Comparison of ENCODE assay signal across 1 cellular context in the genomic region with DNA sequence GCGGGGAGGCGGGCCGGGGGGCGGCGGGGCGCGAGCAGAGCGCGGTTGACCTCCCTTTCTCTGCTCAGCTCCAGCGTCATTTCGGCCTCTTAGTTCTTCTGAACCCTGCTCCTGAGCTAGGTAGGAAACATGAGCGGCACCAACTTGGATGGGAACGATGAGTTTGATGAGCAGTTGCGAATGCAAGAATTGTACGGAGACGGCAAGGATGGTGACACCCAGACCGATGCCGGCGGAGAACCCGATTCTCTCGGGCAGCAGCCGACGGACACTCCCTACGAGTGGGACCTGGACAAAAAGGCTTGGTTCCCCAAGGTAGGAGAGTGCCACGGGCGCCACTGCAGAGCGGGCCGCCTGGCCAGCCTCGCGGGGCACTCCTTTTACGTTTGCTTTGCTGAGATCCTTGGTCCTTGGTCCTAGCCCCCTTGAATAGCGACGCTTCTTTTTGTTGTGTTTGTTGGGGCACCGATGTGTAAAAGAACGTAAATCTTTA.
TF ChIP-seq lines count a peak whose summit lies in the region.

Gene HTATSF1 (plus strand): TSS at position 37 of the 493 bp plus-strand sequence. CDS start 93 bp downstream, at position 130.

TF ChIP-seq in HepG2, 621 proteins besides CTCF, POLR2A, EP300 and RAD21 (continued from another document):
- TF ChIP-seq FOXO4 (CRISPR knock-in tag; conservative IDR thresholded peaks at IDR 0.05) (no peak), KMT2A (CRISPR knock-in tag; IDR thresholded peaks at IDR 0.05) (0 out of 2 replicates have a peak, but pooled peaks have one; percentile 30), ZBTB14 (CRISPR knock-in tag; IDR thresholded peaks at IDR 0.05) (no peak), ZUFSP (CRISPR knock-in tag; IDR thresholded peaks at IDR 0.05; ENCODE audit: borderline replicate concordance) (no peak), HOXD1 (CRISPR knock-in tag; IDR thresholded peaks at IDR 0.05) (no peak), ZFP62 (CRISPR knock-in tag; IDR thresholded peaks at IDR 0.05) (no peak), TCF12 (IDR thresholded peaks at IDR 0.05) (no peak), TCF12 (CRISPR knock-in tag; IDR thresholded peaks at IDR 0.05) (no peak), MEIS1 (CRISPR knock-in tag; IDR thresholded peaks at IDR 0.05; ENCODE audit: borderline replicate concordance) (no peak), PHF8 (CRISPR knock-in tag; IDR thresholded peaks at IDR 0.05) (peak; percentile 37; the same call in 1 of the 2 replicates), ZNF746 (CRISPR knock-in tag; IDR thresholded peaks at IDR 0.05) (no peak), ZNF446 (CRISPR knock-in tag; IDR thresholded peaks at IDR 0.05) (no peak), SOX5 (CRISPR knock-in tag; IDR thresholded peaks at IDR 0.05; ENCODE audit: borderline replicate concordance) (no peak)
- TF ChIP-seq, protein P1, sequence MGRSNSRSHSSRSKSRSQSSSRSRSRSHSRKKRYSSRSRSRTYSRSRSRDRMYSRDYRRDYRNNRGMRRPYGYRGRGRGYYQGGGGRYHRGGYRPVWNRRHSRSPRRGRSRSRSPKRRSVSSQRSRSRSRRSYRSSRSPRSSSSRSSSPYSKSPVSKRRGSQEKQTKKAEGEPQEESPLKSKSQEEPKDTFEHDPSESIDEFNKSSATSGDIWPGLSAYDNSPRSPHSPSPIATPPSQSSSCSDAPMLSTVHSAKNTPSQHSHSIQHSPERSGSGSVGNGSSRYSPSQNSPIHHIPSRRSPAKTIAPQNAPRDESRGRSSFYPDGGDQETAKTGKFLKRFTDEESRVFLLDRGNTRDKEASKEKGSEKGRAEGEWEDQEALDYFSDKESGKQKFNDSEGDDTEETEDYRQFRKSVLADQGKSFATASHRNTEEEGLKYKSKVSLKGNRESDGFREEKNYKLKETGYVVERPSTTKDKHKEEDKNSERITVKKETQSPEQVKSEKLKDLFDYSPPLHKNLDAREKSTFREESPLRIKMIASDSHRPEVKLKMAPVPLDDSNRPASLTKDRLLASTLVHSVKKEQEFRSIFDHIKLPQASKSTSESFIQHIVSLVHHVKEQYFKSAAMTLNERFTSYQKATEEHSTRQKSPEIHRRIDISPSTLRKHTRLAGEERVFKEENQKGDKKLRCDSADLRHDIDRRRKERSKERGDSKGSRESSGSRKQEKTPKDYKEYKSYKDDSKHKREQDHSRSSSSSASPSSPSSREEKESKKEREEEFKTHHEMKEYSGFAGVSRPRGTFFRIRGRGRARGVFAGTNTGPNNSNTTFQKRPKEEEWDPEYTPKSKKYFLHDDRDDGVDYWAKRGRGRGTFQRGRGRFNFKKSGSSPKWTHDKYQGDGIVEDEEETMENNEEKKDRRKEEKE (IDR thresholded peaks at IDR 0.05) = no peak
- TF ChIP-seq, protein P2, sequence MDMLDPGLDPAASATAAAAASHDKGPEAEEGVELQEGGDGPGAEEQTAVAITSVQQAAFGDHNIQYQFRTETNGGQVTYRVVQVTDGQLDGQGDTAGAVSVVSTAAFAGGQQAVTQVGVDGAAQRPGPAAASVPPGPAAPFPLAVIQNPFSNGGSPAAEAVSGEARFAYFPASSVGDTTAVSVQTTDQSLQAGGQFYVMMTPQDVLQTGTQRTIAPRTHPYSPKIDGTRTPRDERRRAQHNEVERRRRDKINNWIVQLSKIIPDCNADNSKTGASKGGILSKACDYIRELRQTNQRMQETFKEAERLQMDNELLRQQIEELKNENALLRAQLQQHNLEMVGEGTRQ (IDR thresholded peaks at IDR 0.05; ENCODE audit: low read depth, low read length) = no peak
- TF ChIP-seq, protein P2 (CRISPR knock-in tag; IDR thresholded peaks at IDR 0.05; ENCODE audit: borderline replicate concordance) = no peak
TF ChIP-seq in HepG2: peak in this region for 3.
